In genomic region chr10:3887404-3887803, GRCh38 we compare ENCODE assay signal across 8 cellular contexts.
DNase-seq lines count a peak whose midpoint lies in the region; ATAC-seq and TF ChIP-seq lines count a peak whose summit lies in the region.

No MANE protein-coding gene starts in this region.

- H3K27me3 Mint-ChIP-seq in CD14-positive monocyte (ENCODE audit: low read depth in 3 of 3) (peaks cover 0 to 3% (median 1%) of the 10 kb centered on the region in 3 donors), nephron (ENCODE audit: low read depth) (peaks cover 8% of the 10 kb centered on the region)

- peaks cover 8% of the 10 kb centered on the region for H3K4me1 Mint-ChIP-seq in CD14-positive monocyte
- H3K4me1 Mint-ChIP-seq in nephron: peaks cover 38% of the 10 kb centered on the region

- no peak for DNase-seq in CD14-positive monocyte (ENCODE audit: low spot score)
- peak; percentile 14 for DNase-seq in cerebellar cortex (ENCODE audit: low spot score)
- no peak for DNase-seq in HCEC 1CT
- no peak for DNase-seq in stimulated activated naive CD8-positive, alpha-beta T cell treated with anti-CD3 and anti-CD28 coated beads, Interleukin-15, Interleukin-2, amounts not matched to agents 100 U/mL and 50 U/mL, for 24 hours
- no peak for DNase-seq in NCI-H1436 treated with DMSO at 0.1 percent for 48 hours (lab: John Stamatoyannopoulos, UW)
- no peak for DNase-seq in NCI-H146 (lab: John Stamatoyannopoulos, UW)

- H3K36me3 Mint-ChIP-seq in CD14-positive monocyte (no peaks in the 10 kb centered on the region), nephron (ENCODE audit: low read depth) (no peaks in the 10 kb centered on the region)

- intact Hi-C loops in CD14-positive monocyte (cut with micrococcal nuclease): loop anchor here in 1 of 2 donors (10.0 kb wide), 1 partner anchor 887 kb away; no protein-coding TSS in a partner anchor

- ATAC-seq in HG02798 (IDR thresholded peaks at IDR 0.05; ENCODE audit: poor library complexity, unreplicated experiment): peak; percentile 23
- no peak for ATAC-seq in stimulated activated naive CD8-positive, alpha-beta T cell treated with anti-CD3 and anti-CD28 coated beads, Interleukin-15, Interleukin-2, amounts not matched to agents 100 U/mL and 50 U/mL, for 24 hours

- H3K9me3 Mint-ChIP-seq in CD14-positive monocyte (peaks cover 0 to 5% (median 0%) of the 10 kb centered on the region in 7 donors), nephron (no peaks in the 10 kb centered on the region)

- H3K27ac Mint-ChIP-seq in CD14-positive monocyte (peak overlapping the region in 5 of 7 donors; percentile 6 to 92 (median 79)), nephron (peak overlapping the region; percentile 87 to 95 (median 95))

- no peak for TF ChIP-seq CTCF in CD14-positive monocyte (IDR thresholded peaks at IDR 0.05)
- TF ChIP-seq CTCF in nephron (IDR thresholded peaks at IDR 0.05; ENCODE audit: unreplicated experiment in 3 of 3): no peak

- H3K4me3 Mint-ChIP-seq in CD14-positive monocyte: no peak overlapping the region
- H3K4me3 Mint-ChIP-seq in nephron: no peak overlapping the region
